In genomic region chr2:51710222-51710621, GRCh38 we compare ENCODE assay signal across 10 cellular contexts.
DNase-seq lines count a peak whose midpoint lies in the region; ATAC-seq and TF ChIP-seq lines count a peak whose summit lies in the region.
"Had no signal": no experiment of that assay in that cellular context is flagged by ENCODE, and none has a peak within 500 bp of the region (broad histone marks: within the 10 kb centered on the region; RNA-seq: fewer than 3 reads in every experiment).

No MANE protein-coding gene starts in this region.

- peaks cover 7% of the 10 kb centered on the region in 2 donors for H3K9me3 Mint-ChIP-seq in stimulated activated naive B cell treated with anti-CD40 and anti-IgM and Interleukin-4, amounts not matched to agents 10 μg/mL and 1 μg/mL and 100 μg/mL, for 72 hours

- peak; percentile 51 to 61 for ATAC-seq in stimulated activated naive B cell treated with anti-CD40 and anti-IgM and Interleukin-4, amounts not matched to agents 10 μg/mL and 1 μg/mL and 100 μg/mL, for 72 hours (replicated peaks)
- ATAC-seq in gastrocnemius medialis: no peak

- H3K27me3 ChIP-seq in HL-60 (ENCODE audit: insufficient read depth, poor library complexity, severe bottlenecking): no peaks in the 10 kb centered on the region
- no peaks in the 10 kb centered on the region for H3K27me3 ChIP-seq in gastrocnemius medialis
- H3K27me3 ChIP-seq: BLaER1 treated with 17β-estradiol and CSF1 and Interleukin-3, amounts not matched to agents 10 nM and 100 nM; spleen had no signal

- no peaks in the 10 kb centered on the region for H3K4me1 ChIP-seq in gastrocnemius medialis
- H3K4me1 ChIP-seq: BLaER1 treated with 17β-estradiol and CSF1 and Interleukin-3, amounts not matched to agents 10 nM and 100 nM; spleen had no signal

- H3K4me1 Mint-ChIP-seq in stimulated activated naive B cell treated with anti-CD40 and anti-IgM and Interleukin-4, amounts not matched to agents 10 μg/mL and 1 μg/mL and 100 μg/mL, for 72 hours: no peaks in the 10 kb centered on the region

- no peaks in the 10 kb centered on the region for H3K36me3 Mint-ChIP-seq in stimulated activated naive B cell treated with anti-CD40 and anti-IgM and Interleukin-4, amounts not matched to agents 10 μg/mL and 1 μg/mL and 100 μg/mL, for 72 hours

- H3K27ac ChIP-seq in HL-60 (replicated peaks) (no peak overlapping the region), VCaP (no peak overlapping the region), gastrocnemius medialis (no peak overlapping the region)
- H3K27ac ChIP-seq: BLaER1 treated with 17β-estradiol and CSF1 and Interleukin-3, amounts not matched to agents 10 nM and 100 nM; spleen had no signal

- no peak for TF ChIP-seq POLR2A in gastrocnemius medialis (IDR thresholded peaks at IDR 0.05)

- H3K27ac Mint-ChIP-seq in stimulated activated naive B cell treated with anti-CD40 and anti-IgM and Interleukin-4, amounts not matched to agents 10 μg/mL and 1 μg/mL and 100 μg/mL, for 72 hours: no peak overlapping the region

- TF ChIP-seq CTCF in HL-60 (IDR thresholded peaks at IDR 0.05; ENCODE audit: insufficient read depth, low read length): peak; percentile 27
- peak; percentile 41; the same call in 1 of the 2 replicates for TF ChIP-seq CTCF in VCaP (conservative IDR thresholded peaks at IDR 0.05)
- TF ChIP-seq CTCF in gastrocnemius medialis (IDR thresholded peaks at IDR 0.05 in 4 of 5, conservative IDR thresholded peaks at IDR 0.05 in 1 of 5): no peak

- no peaks in the 10 kb centered on the region for H3K36me3 ChIP-seq in gastrocnemius medialis
- H3K36me3 ChIP-seq: BLaER1 treated with 17β-estradiol and CSF1 and Interleukin-3, amounts not matched to agents 10 nM and 100 nM; spleen had no signal

- no peaks in the 10 kb centered on the region for H3K27me3 Mint-ChIP-seq in stimulated activated naive B cell treated with anti-CD40 and anti-IgM and Interleukin-4, amounts not matched to agents 10 μg/mL and 1 μg/mL and 100 μg/mL, for 72 hours

- intact Hi-C loops in gastrocnemius medialis (cut with DNase I; ENCODE audit: low total_unique reads): no loop called here

- H3K4me3 Mint-ChIP-seq in stimulated activated naive B cell treated with anti-CD40 and anti-IgM and Interleukin-4, amounts not matched to agents 10 μg/mL and 1 μg/mL and 100 μg/mL, for 72 hours: no peak overlapping the region

- DNase-seq in NOMO-1 treated with DMSO at 0.1 percent for 48 hours (lab: John Stamatoyannopoulos, UW; ENCODE audit: unreplicated experiment): peak; percentile 22
- no peak for DNase-seq in NOMO-1 treated with dmso at 0.1 percent for 144 hours (lab: John Stamatoyannopoulos, UW; ENCODE audit: unreplicated experiment)
- no peak for DNase-seq in HL-60 (ENCODE audit: low read depth in 1 of 2, low spot score in 1 of 2)
- no peak for DNase-seq in stimulated activated naive B cell treated with anti-CD40 and anti-IgM and Interleukin-4, amounts not matched to agents 10 μg/mL and 1 μg/mL and 100 μg/mL, for 72 hours
- no peak for DNase-seq in NCI-H446 treated with DMSO at 0.1 percent for 48 hours (lab: John Stamatoyannopoulos, UW)
- no peak for DNase-seq in stimulated activated CD4-positive, alpha-beta T cell treated with anti-CD3 and anti-CD28 coated beads, Interleukin-12 subunit alpha, Interleukin-12 subunit beta, amount 100 ng/mL, for 4 hours
- no peak for DNase-seq in gastrocnemius medialis
- DNase-seq: spleen had no signal

- in situ Hi-C loops in gastrocnemius medialis (cut with MboI; ENCODE audit: low sequenced_read_pairs in 4 of 4): no loop called here

- no peak overlapping the region for H3K4me3 ChIP-seq in HL-60 (replicated peaks; ENCODE audit: insufficient read depth, low read length)
- H3K4me3 ChIP-seq in gastrocnemius medialis: no peak overlapping the region
- H3K4me3 ChIP-seq: BLaER1 treated with 17β-estradiol and CSF1 and Interleukin-3, amounts not matched to agents 10 nM and 100 nM; spleen had no signal

- H3K9me3 ChIP-seq in gastrocnemius medialis: peaks cover 0 to 8% (median 0%) of the 10 kb centered on the region in 3 donors

Comparison
In these comparisons a context has a peak if more than half of its experiments do, and no peak if none do; other contexts are left out.
1. CTCF ChIP-seq: peak in HL-60 (single experiment) and VCaP (single experiment); none in gastrocnemius medialis (0 of 5).
2. ATAC-seq: peak in stimulated activated naive B cell treated with anti-CD40 and anti-IgM and Interleukin-4, amounts not matched to agents 10 μg/mL and 1 μg/mL and 100 μg/mL, for 72 hours (2 of 2); none in gastrocnemius medialis (0 of 2).